ENCODE assay signal across 8 cellular contexts in genomic region chrX:137051978-137052640, GRCh38. TPM values are rescaled to one million over a fixed set of nuclear protein-coding genes. Genes with fewer than 3 reads are reported as not detected.
DNase-seq lines count a peak whose midpoint lies in the region; ATAC-seq, FAIRE-seq and TF ChIP-seq lines count a peak whose summit lies in the region.

No MANE protein-coding gene starts in this region.

- no peak overlapping the region for H4K91ac ChIP-seq in H1 (replicated peaks; ENCODE audit: insufficient read length, low read length)

- peak; percentile 69 to 76 for TF ChIP-seq RAD21 in H1 (IDR thresholded peaks at IDR 0.05 in 1 of 2, conservative IDR thresholded peaks at IDR 0.05 in 1 of 2; ENCODE audit: low read depth in 2 of 2, low read length in 2 of 2)

- H2BK120ac ChIP-seq in H1 (replicated peaks; ENCODE audit: low read depth, low read length): no peak overlapping the region

- TF ChIP-seq EP300 in H1 (IDR thresholded peaks at IDR 0.05; ENCODE audit: borderline replicate concordance in 1 of 2, low read depth in 2 of 2, low read length in 2 of 2): no peak

- H4K8ac ChIP-seq in H1 (ENCODE audit: extremely low read depth, insufficient read depth, low read length): no peak overlapping the region

- no peak overlapping the region for H2BK15ac ChIP-seq in H1 (ENCODE audit: low read length)

- no peak overlapping the region for H3K23ac ChIP-seq in H1 (ENCODE audit: insufficient read length)

- H3K36me3 ChIP-seq in H1 (ENCODE audit: control insufficient read depth in 2 of 4, insufficient read depth in 4 of 4, low read length in 3 of 4): no peaks in the 10 kb centered on the region
- no peaks in the 10 kb centered on the region for H3K36me3 ChIP-seq in mucosa of rectum (ENCODE audit: control insufficient read depth in 2 of 2, insufficient read depth in 2 of 2, low read length in 2 of 2)

- H2BK12ac ChIP-seq in H1 (ENCODE audit: low read depth, low read length): no peak overlapping the region

- H2BK20ac ChIP-seq in H1 (ENCODE audit: low read length): no peak overlapping the region

- H3K4me1 ChIP-seq in H1 (replicated peaks in 1 of 4; ENCODE audit: control insufficient read depth in 3 of 4, insufficient read depth in 4 of 4, low read length in 3 of 4): no peaks in the 10 kb centered on the region
- H3K4me1 ChIP-seq in mucosa of rectum (ENCODE audit: control insufficient read depth in 2 of 2, insufficient read depth in 2 of 2, low read length in 2 of 2): peaks cover 0 to 5% of the 10 kb centered on the region in 2 donors

- 5% methylated on average over 17 of the region's 37 CpGs; no CpG with 5 or more reads in 1 of the 2 experiments for WGBS in H1 (ENCODE audit: extremely low coverage in 1 of 2, insufficient coverage in 1 of 2, insufficient read length in 1 of 2, insufficient replicate concordance in 2 of 2, low coverage in 1 of 2, low lambda C conversion rate in 2 of 2, missing lambda C conversion rate in 1 of 2), 2 experiments

- no peak overlapping the region; the same call in 1 of the 2 replicates for H2AFZ ChIP-seq in H1 (ENCODE audit: low read length)

- no peaks in the 10 kb centered on the region for H4K20me1 ChIP-seq in H1 (replicated peaks in 1 of 2; ENCODE audit: control insufficient read depth in 1 of 2, insufficient read depth in 2 of 2, low read length in 2 of 2)

- TF ChIP-seq CTCF in H1 (IDR thresholded peaks at IDR 0.05; ENCODE audit: control extremely low read depth in 1 of 3, insufficient read depth in 1 of 3, low read depth in 1 of 3, low read length in 3 of 3): peak; percentile 69 to 79 (median 75)

- peak; percentile 7 for FAIRE-seq in H1 (lab: Jason Lieb, UNC)

- no peak for TF ChIP-seq POLR2A in H1 (IDR thresholded peaks at IDR 0.05; ENCODE audit: control extremely low read depth in 1 of 2, low read depth in 2 of 2, low read length in 2 of 2)

- no peak overlapping the region for H3K9ac ChIP-seq in H1 (replicated peaks in 1 of 4; ENCODE audit: extremely low read depth in 1 of 4, low read depth in 3 of 4, low read length in 3 of 4)
- no peak overlapping the region for H3K9ac ChIP-seq in mucosa of rectum (ENCODE audit: low read depth in 1 of 2, low read length in 2 of 2)

- H3K27me3 ChIP-seq in H1 (replicated peaks in 1 of 4; ENCODE audit: control insufficient read depth in 3 of 4, extremely low read depth in 1 of 4, insufficient read depth in 3 of 4, low read length in 3 of 4) (peaks cover 7 to 30% (median 19%) of the 10 kb centered on the region in 4 experiments), mucosa of rectum (ENCODE audit: control insufficient read depth in 2 of 2, insufficient read depth in 2 of 2, low read length in 2 of 2) (peaks cover 15 to 16% of the 10 kb centered on the region in 2 donors)

- no peak overlapping the region for H3K18ac ChIP-seq in H1 (ENCODE audit: extremely low read depth, low read length)

- H3K9me3 ChIP-seq in H1 (ENCODE audit: insufficient read depth in 2 of 2, low read depth in 1 of 2, low read length in 1 of 2) (no peaks in the 10 kb centered on the region), mucosa of rectum (ENCODE audit: control insufficient read depth in 2 of 2, low read length in 2 of 2) (no peaks in the 10 kb centered on the region)

- CTCF ChIA-PET in H1 (lab: Charles Lee; ENCODE audit: partially characterized antibody): interaction anchor here (0.6 to 5.4 kb wide), 13 partner anchors 9 to 721 kb away, joined by 3 to 26 read pairs (median 4); partner anchors contain the start of gene GPR101

- H3K56ac ChIP-seq in H1 (replicated peaks; ENCODE audit: insufficient read length, low read depth, low read length): no peak overlapping the region

- POLR2A ChIA-PET in H1 (lab: Charles Lee; ENCODE audit: partially characterized antibody): interaction anchor here (0.7 to 1.0 kb wide), 2 partner anchors 113 to 697 kb away, joined by 3 read pairs; no protein-coding TSS in a partner anchor

- no peaks in the 10 kb centered on the region for H3K79me2 ChIP-seq in H1 (ENCODE audit: control insufficient read depth in 1 of 2, insufficient read depth in 2 of 2, low read length in 2 of 2)

- H3K23me2 ChIP-seq in H1 (ENCODE audit: low read depth, low read length): peaks cover 2% of the 10 kb centered on the region; the same call in 1 of the 2 replicates

- peak; percentile 98 for ATAC-seq in GM18909 (IDR thresholded peaks at IDR 0.05; ENCODE audit: poor library complexity, unreplicated experiment)
- peak; percentile 99 for ATAC-seq in HG03139 (IDR thresholded peaks at IDR 0.05; ENCODE audit: unreplicated experiment)

- DNase-seq in AG20443 (ENCODE audit: low spot score) (peak; percentile 72), NCI-H526 treated with DMSO at 0.1 percent for 48 hours (lab: John Stamatoyannopoulos, UW) (peak; percentile 20), H1 (ENCODE audit: low read depth in 1 of 2, low spot score in 2 of 2) (peak in 1 of 2 experiments; percentile 88)
- peak; percentile 45 to 59 for DNase-seq in activated CD8-positive, alpha-beta memory T cell treated with anti-CD3 and anti-CD28 coated beads for 1 hour (ENCODE audit: extremely low read depth in 1 of 2, low read depth in 1 of 2)
- DNase-seq in stimulated activated CD8-positive, alpha-beta memory T cell treated with anti-CD3 and anti-CD28 coated beads, Interleukin-4, amount 100 ng/mL, for 1 hour (ENCODE audit: low read depth in 2 of 2, low spot score in 1 of 2): peak; percentile 42 to 60

- no peak overlapping the region for H3K14ac ChIP-seq in H1 (ENCODE audit: insufficient read length)

- no peak overlapping the region for H2BK5ac ChIP-seq in H1 (ENCODE audit: low read depth, low read length)

- H3K4ac ChIP-seq in H1 (replicated peaks; ENCODE audit: insufficient read length, low read depth, low read length): no peak overlapping the region

- H3K4me2 ChIP-seq in H1 (ENCODE audit: insufficient read depth in 1 of 2, low read depth in 2 of 2, low read length in 2 of 2): peak overlapping the region; percentile 48 to 85

- no peak overlapping the region for H3K27ac ChIP-seq in H1 (ENCODE audit: low read depth, low read length)
- no peak overlapping the region for H3K27ac ChIP-seq in mucosa of rectum (ENCODE audit: low read depth in 2 of 2, low read length in 2 of 2)

- no peak overlapping the region for H2AK5ac ChIP-seq in H1 (ENCODE audit: low read depth, low read length)

- H3K4me3 ChIP-seq in H1 (ENCODE audit: extremely low read depth in 1 of 4, insufficient read depth in 2 of 4, low read depth in 3 of 4, low read length in 4 of 4): peak overlapping the region; percentile 33 to 66 (median 51); a peak in 7 of 8 replicates
- peak overlapping the region; percentile 33 to 61 for H3K4me3 ChIP-seq in mucosa of rectum (ENCODE audit: low read length in 2 of 2)

- H3K79me1 ChIP-seq in H1 (ENCODE audit: low read depth, low read length): no peaks in the 10 kb centered on the region

- no peak overlapping the region for H4K5ac ChIP-seq in H1 (ENCODE audit: insufficient read length, low read depth, low read length)

TF ChIP-seq in H1, 55 proteins besides CTCF, POLR2A, EP300 and RAD21:
- TF ChIP-seq CBX5 (IDR thresholded peaks at IDR 0.05; ENCODE audit: low read depth, low read length) (no peak), HDAC6 (IDR thresholded peaks at IDR 0.05; ENCODE audit: low read depth, low read length) (no peak), TAF7 (optimal IDR thresholded peaks at IDR 0.05; ENCODE audit: borderline replicate concordance, low read depth, low read length) (no peak), SIX5 (IDR thresholded peaks at IDR 0.05; ENCODE audit: low read depth, low read length) (no peak), RXRA (IDR thresholded peaks at IDR 0.05; ENCODE audit: insufficient read depth, low read depth, low read length) (no peak), KDM4A (IDR thresholded peaks at IDR 0.05; ENCODE audit: low read depth, low read length, severe bottlenecking) (peak; percentile 8), KDM5A (IDR thresholded peaks at IDR 0.05; ENCODE audit: low read length) (no peak), SP4 (IDR thresholded peaks at IDR 0.05; ENCODE audit: low read length) (no peak)

RNA-seq across cellular contexts. Expression of gene GPR101, which starts 18.3 kb away (rescaled TPM):
- not detected in 2 replicates for total RNA-seq in H1 (2021; fragmentation: NEBNext Ultra II Directional; extraction: Animal tissue kit (Norgen Biotek cat#: 25700))
- polyA plus RNA-seq in H1 (2011; rRNA removed): not detected in 2 replicates
- not detected for polyA plus RNA-seq in H1 (2011; cell fraction: cytosol; rRNA removed)
- not detected for polyA plus RNA-seq in H1 (2011; cell fraction: nucleus; rRNA removed)
- polyA plus RNA-seq in H1 (2012, experiment 1 of 2): not detected in 4 replicates
- not detected for polyA plus RNA-seq in H1 (2012, experiment 2 of 2)
- not detected for polyA plus RNA-seq in H1 (2013, experiment 1 of 2)
- polyA plus RNA-seq in H1 (2013, experiment 2 of 2): 0.02 TPM
- not detected in 2 replicates for polyA minus RNA-seq in H1 (2011; rRNA and poly(A)+ RNA removed)
- polyA minus RNA-seq in H1 (2011; cell fraction: cytosol; rRNA and poly(A)+ RNA removed): not detected
- not detected for polyA minus RNA-seq in H1 (2011; cell fraction: nucleus; rRNA and poly(A)+ RNA removed)
